ENCODE assay signal across 15 cellular contexts in genomic region chr16:30723725-30724355, GRCh38. TPM values are rescaled to one million over a fixed set of nuclear protein-coding genes. Genes with fewer than 3 reads are reported as not detected.
DNase-seq lines count a peak whose midpoint lies in the region; ATAC-seq and TF ChIP-seq lines count a peak whose summit lies in the region.
"Had no signal": no experiment of that assay in that cellular context is flagged by ENCODE, and none has a peak within 500 bp of the region (broad histone marks: within the 10 kb centered on the region; RNA-seq: fewer than 3 reads in every experiment).

No MANE protein-coding gene starts in this region.

- no peaks in the 10 kb centered on the region for H3K9me2 ChIP-seq in OCI-LY7 (ENCODE audit: insufficient read depth, low read length)

- TF ChIP-seq CTCF in Caco-2 (IDR thresholded peaks at IDR 0.05; ENCODE audit: insufficient read depth in 1 of 2, low read depth in 1 of 2, low read length in 1 of 2, severe bottlenecking in 1 of 2, unreplicated experiment in 1 of 2) (no peak), OCI-LY7 (conservative IDR thresholded peaks at IDR 0.05; ENCODE audit: low read length) (no peak), nephron progenitor cell (IDR thresholded peaks at IDR 0.05) (no peak)

- no peaks in the 10 kb centered on the region for H3K27me3 ChIP-seq in Caco-2 (replicated peaks; ENCODE audit: control insufficient read depth, insufficient read depth, low read length)
- H3K27me3 ChIP-seq: BLaER1 treated with 17β-estradiol and CSF1 and Interleukin-3, amounts not matched to agents 10 nM and 100 nM; foreskin keratinocyte had no signal

- H3K4me1 ChIP-seq in Caco-2 (no peaks in the 10 kb centered on the region), OCI-LY7 (ENCODE audit: insufficient read depth, low read length, poor library complexity, severe bottlenecking) (no peaks in the 10 kb centered on the region)
- H3K4me1 ChIP-seq: foreskin keratinocyte had no signal

- H3K27me3 Mint-ChIP-seq in Caco-2 (ENCODE audit: insufficient read depth, unreplicated experiment) (no peaks in the 10 kb centered on the region), nephron progenitor cell (ENCODE audit: low read depth, poor library complexity) (peaks cover 15% of the 10 kb centered on the region)
- H3K27me3 Mint-ChIP-seq: brain had no signal

- H3K4me3 Mint-ChIP-seq in Caco-2 (ENCODE audit: unreplicated experiment): no peak overlapping the region
- no peak overlapping the region for H3K4me3 Mint-ChIP-seq in nephron progenitor cell
- H3K4me3 Mint-ChIP-seq: brain had no signal

- H4K20me1 ChIP-seq in OCI-LY7 (ENCODE audit: insufficient read depth, low read length): no peaks in the 10 kb centered on the region

- no peak overlapping the region for H3K4me2 ChIP-seq in OCI-LY7 (ENCODE audit: low read length)
- H3K4me2 ChIP-seq: smooth muscle cell had no signal

- intact Hi-C loops in Caco-2 (cut with micrococcal nuclease; ENCODE audit: unreplicated experiment) (no loop called here), OCI-LY7 (cut with micrococcal nuclease; ENCODE audit: unreplicated experiment) (no loop called here)

- POLR2A ChIA-PET in Caco-2 (lab: Charles Lee) (interaction anchor here (0.6 kb wide), 1 partner anchor 25 kb away, joined by 3 read pairs; the partner anchor contains the start of gene SRCAP), OCI-LY7 (lab: Charles Lee) (no interaction called here), HEK293T (lab: Yijun Ruan, JAX) (interaction anchor here (0.7 to 2.0 kb wide), 5 partner anchors 9 to 51 kb away, joined by 4 to 10 read pairs (median 5); partner anchors contain the start of gene SRCAP)

- peak overlapping the region; percentile 53 for H3K27ac Mint-ChIP-seq in Caco-2 (ENCODE audit: unreplicated experiment)
- H3K27ac Mint-ChIP-seq in nephron progenitor cell: peak overlapping the region; percentile 68

- 0 out of 2 replicates have a peak, but pooled peaks cover 3% of the 10 kb centered on the region for H3K79me2 ChIP-seq in OCI-LY7 (ENCODE audit: insufficient read depth, low read depth, low read length)

- H3K4me3 ChIP-seq in Caco-2 (ENCODE audit: low read depth, low read length) (no peak overlapping the region), OCI-LY7 (ENCODE audit: low read depth, low read length, poor library complexity, severe bottlenecking) (no peak overlapping the region)
- H3K4me3 ChIP-seq: BLaER1 treated with 17β-estradiol and CSF1 and Interleukin-3, amounts not matched to agents 10 nM and 100 nM; SK-N-MC; smooth muscle cell had no signal

- no peaks in the 10 kb centered on the region for H3K9me3 Mint-ChIP-seq in Caco-2 (ENCODE audit: unreplicated experiment)
- H3K9me3 Mint-ChIP-seq in nephron progenitor cell: no peaks in the 10 kb centered on the region
- H3K9me3 Mint-ChIP-seq: brain had no signal

- no peak for ATAC-seq in HG02885 (IDR thresholded peaks at IDR 0.05; ENCODE audit: poor library complexity, unreplicated experiment)
- ATAC-seq: foreskin keratinocyte had no signal

- H2AFZ ChIP-seq in OCI-LY7 (ENCODE audit: low read length): no peak overlapping the region

- H3K36me3 ChIP-seq in Caco-2 (ENCODE audit: control insufficient read depth, insufficient read depth, low read length) (peaks cover 11% of the 10 kb centered on the region), OCI-LY7 (ENCODE audit: insufficient read depth, low read length) (peaks cover 97% of the 10 kb centered on the region)

- BruUV-seq in Caco-2 (replicated peaks; lab: Mats Ljungman, UMichigan) (TSS peak; percentile 18), OCI-LY7 (replicated peaks; lab: Mats Ljungman, UMichigan) (TSS peak; percentile 46)

- H3K36me3 Mint-ChIP-seq in Caco-2 (ENCODE audit: insufficient read depth, unreplicated experiment) (peaks cover 94% of the 10 kb centered on the region), nephron progenitor cell (ENCODE audit: low read depth) (peaks cover 87% of the 10 kb centered on the region)

- CTCF ChIA-PET in Caco-2 (lab: Charles Lee) (no interaction called here), OCI-LY7 (lab: Charles Lee; ENCODE audit: unreplicated experiment) (no interaction called here), HEK293T (lab: Yijun Ruan, JAX) (interaction anchor here (1.9 kb wide), 1 partner anchor 11 kb away, joined by 6 read pairs; no protein-coding TSS in a partner anchor)

- H3K9me3 ChIP-seq in Caco-2: no peaks in the 10 kb centered on the region
- no peaks in the 10 kb centered on the region for H3K9me3 ChIP-seq in OCI-LY7 (ENCODE audit: low read length)
- H3K9me3 ChIP-seq: BLaER1 treated with 17β-estradiol and CSF1 and Interleukin-3, amounts not matched to agents 10 nM and 100 nM had no signal

- DNase-seq in Caco-2 (no peak), OCI-LY7 (ENCODE audit: low spot score) (no peak), cerebellar nuclear complex (lab: John Stamatoyannopoulos, UW) (peak; percentile 77 to 85), nephron progenitor cell (no peak), AG08396 (ENCODE audit: low spot score) (no peak), HEK293T (ENCODE audit: extremely low spot score) (no peak), GM19240 (ENCODE audit: insufficient read length, low spot score) (no peak)
- DNase-seq: activated effector memory CD4-positive, alpha-beta T cell treated with Interleukin-2 at 50 U/mL for 16 hours; foreskin keratinocyte; NCI-H1694 treated with DMSO at 0.1 percent for 48 hours had no signal

- H3K4me1 Mint-ChIP-seq in Caco-2 (ENCODE audit: low read depth, unreplicated experiment) (peaks cover 6% of the 10 kb centered on the region), nephron progenitor cell (no peaks in the 10 kb centered on the region)
- H3K4me1 Mint-ChIP-seq: brain had no signal

- H3K27ac ChIP-seq in OCI-LY7 (ENCODE audit: low read depth, low read length, poor library complexity, severe bottlenecking): no peak overlapping the region
- H3K27ac ChIP-seq: foreskin keratinocyte, SK-N-MC had no signal

TF ChIP-seq in HEK293T, 16 proteins besides CTCF, POLR2A, EP300 and RAD21:
- no peak for TF ChIP-seq ELF4 (IDR thresholded peaks at IDR 0.05)
- TF ChIP-seq FOXA1 (IDR thresholded peaks at IDR 0.05): no peak
- no peak for TF ChIP-seq BHLHE40 (IDR thresholded peaks at IDR 0.05; ENCODE audit: borderline replicate concordance)
- no peak for TF ChIP-seq SP1 (IDR thresholded peaks at IDR 0.05)
- no peak for TF ChIP-seq PKNOX1 (IDR thresholded peaks at IDR 0.05)
- TF ChIP-seq HDGF (IDR thresholded peaks at IDR 0.05; ENCODE audit: borderline replicate concordance): no peak
- TF ChIP-seq TARDBP (IDR thresholded peaks at IDR 0.05): no peak
- TF ChIP-seq CTBP1 (IDR thresholded peaks at IDR 0.05; ENCODE audit: borderline replicate concordance): no peak
- no peak for TF ChIP-seq FOXK2 (IDR thresholded peaks at IDR 0.05)
- TF ChIP-seq ZNF384 (IDR thresholded peaks at IDR 0.05): no peak
- TF ChIP-seq L3MBTL2 (conservative IDR thresholded peaks at IDR 0.05): no peak
- TF ChIP-seq NFRKB (IDR thresholded peaks at IDR 0.05): no peak
- TF ChIP-seq FOXM1 (IDR thresholded peaks at IDR 0.05; ENCODE audit: borderline replicate concordance): no peak
- TF ChIP-seq ARNT (IDR thresholded peaks at IDR 0.05): no peak
- no peak for TF ChIP-seq LEF1 (IDR thresholded peaks at IDR 0.05; ENCODE audit: borderline replicate concordance)

RNA-seq across cellular contexts. Expression of gene PHKG2, which starts 24.4 kb away (rescaled TPM):
- 40.8 and 48.6 TPM in 2 replicates for total RNA-seq in Caco-2 (2022)
- 37.6 and 40.5 TPM in 2 replicates for total RNA-seq in OCI-LY7 (2014; rRNA removed; shearing (Covaris generic))
- 41.9 and 46.5 TPM in 2 replicates for total RNA-seq in OCI-LY7 (2022)

RNA-seq across cellular contexts. Expression of gene SRCAP, which starts 24.9 kb away (rescaled TPM):
- total RNA-seq in Caco-2 (2022) (56.1 and 57.4 TPM in 2 replicates), OCI-LY7 (2022) (92.6 and 93.7 TPM in 2 replicates)
- total RNA-seq in OCI-LY7 (2014; rRNA removed; shearing (Covaris generic)): 15.6 and 41.8 TPM in 2 replicates

RNA-seq across cellular contexts. Expression of gene CFAP119, which starts 38.0 kb away (rescaled TPM):
- total RNA-seq in Caco-2 (2022): 4.0 and 4.5 TPM in 2 replicates
- total RNA-seq in OCI-LY7 (2014; rRNA removed; shearing (Covaris generic)): 20.7 and 27.4 TPM in 2 replicates
- total RNA-seq in OCI-LY7 (2022): 25.0 and 27.4 TPM in 2 replicates

RNA-seq across cellular contexts. Expression of gene RNF40, which starts 38.3 kb away (rescaled TPM):
- 94.0 and 97.6 TPM in 2 replicates for total RNA-seq in Caco-2 (2022)
- 54.8 and 70.5 TPM in 2 replicates for total RNA-seq in OCI-LY7 (2014; rRNA removed; shearing (Covaris generic))
- 108 and 120 TPM in 2 replicates for total RNA-seq in OCI-LY7 (2022)

Comparison
In these comparisons a context has a peak if more than half of its experiments do, and no peak if none do; other contexts are left out.
1. DNase-seq: peak in cerebellar nuclear complex (2 of 2); none in Caco-2 (0 of 2), OCI-LY7 (single experiment), nephron progenitor cell (single experiment), AG08396 (single experiment), HEK293T (single experiment) and GM19240 (single experiment).